Comparison of ENCODE assay signal across 9 cellular contexts in genomic region chr6:111591901-111592461, GRCh38. TPM values are rescaled to one million over a fixed set of nuclear protein-coding genes. Genes with fewer than 3 reads are reported as not detected.
DNase-seq lines count a peak whose midpoint lies in the region; ATAC-seq and TF ChIP-seq lines count a peak whose summit lies in the region.
"Had no signal": no experiment of that assay in that cellular context is flagged by ENCODE, and none has a peak within 500 bp of the region (broad histone marks: within the 10 kb centered on the region; RNA-seq: fewer than 3 reads in every experiment).

No MANE protein-coding gene starts in this region.

- no peaks in the 10 kb centered on the region for H3K9me3 ChIP-seq in BLaER1
- no peaks in the 10 kb centered on the region for H3K9me3 ChIP-seq in SK-N-MC (ENCODE audit: low read depth, low read length)
- H3K9me3 ChIP-seq in fibroblast of lung (ENCODE audit: control insufficient read depth, insufficient read depth, low read depth, low read length), result no peaks in the 10 kb centered on the region

- H3K27ac ChIP-seq in BLaER1 (no peak overlapping the region), SK-N-MC (peak overlapping the region; percentile 79), fibroblast of lung (ENCODE audit: insufficient read depth, low read length) (peak overlapping the region; percentile 98)

- peak overlapping the region; percentile 55; the same call in 1 of the 2 replicates for H3K4me2 ChIP-seq in BLaER1
- H3K4me2 ChIP-seq in fibroblast of lung (ENCODE audit: extremely low read depth, insufficient read depth, low read length), result peak overlapping the region; percentile 70

- no peak overlapping the region for H3K4me3 ChIP-seq in BLaER1
- H3K4me3 ChIP-seq in SK-N-MC, result peak overlapping the region; percentile 41
- H3K4me3 ChIP-seq in fibroblast of lung (replicated peaks in 1 of 4; ENCODE audit: control extremely low read depth in 1 of 4, insufficient read depth in 1 of 4, low read depth in 3 of 4, low read length in 4 of 4), result peak overlapping the region in 1 of 4 experiments; percentile 23

- intact Hi-C loops in sciatic nerve (cut with DNase I), result no loop called here

- H3K27me3 ChIP-seq in BLaER1 (no peaks in the 10 kb centered on the region), fibroblast of lung (ENCODE audit: control insufficient read depth, insufficient read depth, low read length) (no peaks in the 10 kb centered on the region)

- TF ChIP-seq CTCF in fibroblast of lung (conservative IDR thresholded peaks at IDR 0.05 in 1 of 2, IDR thresholded peaks at IDR 0.05 in 1 of 2; ENCODE audit: low read depth in 1 of 2, low read length in 2 of 2), result no peak

- H4K20me1 ChIP-seq in BLaER1 (peaks cover 99% of the 10 kb centered on the region), fibroblast of lung (ENCODE audit: control insufficient read depth, extremely low read depth, insufficient read depth, low read length) (no peaks in the 10 kb centered on the region)

- no peak overlapping the region for H2AFZ ChIP-seq in fibroblast of lung (ENCODE audit: low read length)

- DNase-seq in SK-N-MC (ENCODE audit: low read depth, low spot score) (no peak), fibroblast of lung (ENCODE audit: low read depth in 2 of 2) (peak in 1 of 2 donors; percentile 75), sciatic nerve (ENCODE audit: low spot score) (no peak)
- DNase-seq: endodermal cell had no signal

- H3K4me1 ChIP-seq in BLaER1 (peaks cover 92% of the 10 kb centered on the region), fibroblast of lung (ENCODE audit: control insufficient read depth, extremely low read depth, insufficient read depth, low read length) (peaks cover 31% of the 10 kb centered on the region)

- H3K79me2 ChIP-seq in fibroblast of lung (ENCODE audit: control insufficient read depth, insufficient read depth, low read length), result peaks cover 10% of the 10 kb centered on the region

- H3K9ac ChIP-seq in BLaER1, result no peak overlapping the region
- H3K9ac ChIP-seq in SK-N-MC (ENCODE audit: insufficient read length), result no peak overlapping the region
- H3K9ac ChIP-seq in fibroblast of lung (ENCODE audit: insufficient read depth, low read length), result no peak overlapping the region

- H3K36me3 ChIP-seq in BLaER1 (peaks cover 98% of the 10 kb centered on the region), SK-N-MC (ENCODE audit: insufficient read depth, low read length) (no peaks in the 10 kb centered on the region), fibroblast of lung (ENCODE audit: control insufficient read depth, insufficient read depth, low read length) (peaks cover 1% of the 10 kb centered on the region)

- ATAC-seq in sciatic nerve (peak; percentile 22), HG02981 (IDR thresholded peaks at IDR 0.05; ENCODE audit: unreplicated experiment) (no peak), GM21825 (IDR thresholded peaks at IDR 0.05; ENCODE audit: unreplicated experiment) (no peak), HG03469 (IDR thresholded peaks at IDR 0.05; ENCODE audit: unreplicated experiment) (no peak), GM19467 (IDR thresholded peaks at IDR 0.05; ENCODE audit: unreplicated experiment) (no peak)

RNA-seq across cellular contexts. Expression of gene TRAF3IP2, which starts 13.7 kb away (rescaled TPM):
- total RNA-seq in fibroblast of lung (15.2 and 37.0 TPM in 2 replicates), sciatic nerve (11.6 TPM)
- 21.6 and 26.9 TPM in 2 replicates for polyA plus RNA-seq in fibroblast of lung
- 22.1 and 22.2 TPM in 2 replicates for polyA plus RNA-seq in fibroblast of lung (2012)
- polyA minus RNA-seq in fibroblast of lung (ENCODE audit: low replicate concordance), result 76.9 and 77.1 TPM in 2 replicates
